In the genomic region with DNA sequence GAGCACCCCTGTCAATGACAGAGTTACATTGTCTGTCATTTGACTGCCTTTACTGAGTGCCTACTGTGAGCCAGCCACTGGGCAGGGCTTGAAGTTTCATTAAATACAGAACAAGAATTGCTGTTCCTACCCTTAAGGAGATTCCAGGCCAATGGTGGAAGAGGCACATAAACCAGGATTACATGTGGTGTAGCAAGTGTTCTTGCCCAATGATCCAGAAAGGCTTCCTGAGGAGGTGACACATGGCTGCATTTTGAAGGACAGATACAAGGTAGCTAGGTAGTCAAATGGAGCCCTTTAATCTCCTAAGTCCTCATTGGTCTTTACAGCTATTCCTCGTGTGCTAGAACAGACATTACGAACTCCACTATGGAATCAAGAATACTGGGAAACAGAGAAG, we compare ENCODE assay signal across 26 cellular contexts.
"Had no signal": no experiment of that assay in that cellular context is flagged by ENCODE, and none has a peak within 500 bp of the region (broad histone marks: within the 10 kb centered on the region; RNA-seq: fewer than 3 reads in every experiment).

No MANE protein-coding gene starts in this region.

- DNase-seq: kidney glomerular epithelial cell; left colon; left lung; lower lobe of right lung; mammary epithelial cell; mesenchymal stem cell; naive thymus-derived CD8-positive, alpha-beta T cell; nucleus accumbens; pancreas; posterior cingulate gyrus; psoas muscle; right lobe of liver; stimulated activated CD4-positive, alpha-beta T cell treated with anti-CD3 and anti-CD28 coated beads, Interleukin-1b, Interleukin-23, amount 100 ng/mL, for 48 hours; stimulated activated CD4-positive, alpha-beta T cell treated with anti-CD3 and anti-CD28 coated beads, Interleukin-2, amount 100 ng/mL, for 48 hours; stimulated activated CD4-positive, alpha-beta T cell treated with anti-CD3 and anti-CD28 coated beads, Interleukin-4, amount 100 ng/mL, for 4 hours; stimulated activated CD8-positive, alpha-beta memory T cell treated with anti-CD3 and anti-CD28 coated beads, Interleukin-4, amount 100 ng/mL, for 48 hours; stimulated activated naive CD4-positive, alpha-beta T cell treated with Interleukin-2 at 50 U/mL for 16 hours; stimulated activated naive CD8-positive, alpha-beta T cell treated with anti-CD3 and anti-CD28 coated beads, Interleukin-15, amount 100 ng/mL, for 72 hours; substantia nigra; transverse colon; upper lobe of left lung had no signal

- ATAC-seq: left colon; left lung; lower lobe of right lung; naive thymus-derived CD8-positive, alpha-beta T cell; pancreas; psoas muscle; right lobe of liver; stimulated activated memory B cell treated with anti-CD40 and anti-IgM and Interleukin-4, amounts not matched to agents 10 μg/mL and 1 μg/mL and 100 μg/mL, for 72 hours; stimulated activated naive CD8-positive, alpha-beta T cell treated with anti-CD3 and anti-CD28 coated beads, Interleukin-15, amount 100 ng/mL, for 72 hours had no signal

- H3K4me3 ChIP-seq: hepatocyte, left lung, lower lobe of right lung, pancreas, psoas muscle, right atrium auricular region, right lobe of liver, smooth muscle cell, transverse colon, upper lobe of left lung, vagina had no signal
